ENCODE assay signal across 17 cellular contexts in the genomic region with DNA sequence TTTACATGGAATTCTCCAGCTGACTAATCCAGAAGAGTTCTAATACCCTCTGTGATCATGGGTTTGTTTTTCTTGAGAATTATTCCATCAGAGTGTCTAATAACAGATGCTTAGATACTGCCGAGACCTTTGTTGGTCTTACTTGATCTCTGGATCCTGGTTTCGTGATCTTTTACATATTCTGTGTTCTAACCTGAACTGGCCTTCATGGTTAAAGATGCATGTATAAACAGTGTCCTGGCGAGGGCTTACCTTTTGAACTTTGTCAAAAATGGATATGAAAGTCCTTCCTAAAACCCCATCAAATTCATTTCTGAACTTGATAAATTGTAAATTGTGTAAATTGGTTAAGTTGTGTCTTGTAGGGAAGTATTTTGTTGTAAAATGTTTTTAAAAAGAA. TPM values are rescaled to one million over a fixed set of nuclear protein-coding genes. Genes with fewer than 3 reads are reported as not detected.
A peak's percentile ranks its signal among the peaks of the same experiment; 100 is the strongest.
DNase-seq lines count a peak whose midpoint lies in the region; ATAC-seq and TF ChIP-seq lines count a peak whose summit lies in the region.
"Had no signal": no experiment of that assay in that cellular context is flagged by ENCODE, and none has a peak within 500 bp of the region (broad histone marks: within the 10 kb centered on the region; RNA-seq: fewer than 3 reads in every experiment).

No MANE protein-coding gene starts in this region.

- peak overlapping the region; percentile 36; the same call in 2 of the 3 replicates for H3K4me3 Mint-ChIP-seq in GM23338
- H3K4me3 Mint-ChIP-seq: CD4-positive, CD25-positive, alpha-beta regulatory T cell; T-helper 1 cell treated with Interleukin-12 subunit alpha and Interleukin-12 subunit beta and Interleukin-4 antibody, amounts not matched to agents 30 μg/mL and 1 μg/mL, for 36 hours had no signal

- no peaks in the 10 kb centered on the region for H3K9me3 ChIP-seq in OCI-LY3 (ENCODE audit: insufficient read depth, low read length)
- no peaks in the 10 kb centered on the region for H3K9me3 ChIP-seq in iPS-20b (ENCODE audit: insufficient read depth, low read depth, low read length)
- no peaks in the 10 kb centered on the region for H3K9me3 ChIP-seq in MM.1S (replicated peaks; ENCODE audit: insufficient read depth, low read length)
- H3K9me3 ChIP-seq in MG63: no peaks in the 10 kb centered on the region

- peaks cover 39% of the 10 kb centered on the region for H3K36me3 Mint-ChIP-seq in GM23338 (ENCODE audit: low read depth)

- 0 out of 2 replicates have a peak, but pooled peaks cover 3% of the 10 kb centered on the region for H3F3A ChIP-seq in GM23338 (replicated peaks; ENCODE audit: low read depth)
- H3F3A ChIP-seq in MM.1S (ENCODE audit: insufficient read depth, low read length): no peaks in the 10 kb centered on the region

- H3K27me3 ChIP-seq in GM23338 (ENCODE audit: insufficient read depth) (no peaks in the 10 kb centered on the region), OCI-LY3 (ENCODE audit: low read depth, low read length) (no peaks in the 10 kb centered on the region), iPS-20b (ENCODE audit: insufficient read depth, low read length) (no peaks in the 10 kb centered on the region), MM.1S (replicated peaks; ENCODE audit: insufficient read depth, low read length) (no peaks in the 10 kb centered on the region), MG63 (no peaks in the 10 kb centered on the region)

- peak overlapping the region; percentile 2; the same call in 1 of the 2 replicates for H3K4me3 ChIP-seq in GM23338
- peak overlapping the region; percentile 53 for H3K4me3 ChIP-seq in OCI-LY3 (ENCODE audit: low read length)
- H3K4me3 ChIP-seq in iPS-20b (ENCODE audit: low read length): peak overlapping the region; percentile 10; the same call in 1 of the 2 replicates
- H3K4me3 ChIP-seq in MM.1S (ENCODE audit: low read length): no peak overlapping the region
- H3K4me3 ChIP-seq in MG63: no peak overlapping the region

- no peak for DNase-seq in GM23338 (ENCODE audit: low spot score)
- no peak for DNase-seq in MM.1S
- no peak for DNase-seq in stimulated activated naive CD4-positive, alpha-beta T cell treated with Interleukin-2 at 50 U/mL for 16 hours (lab: John Stamatoyannopoulos, UW)
- DNase-seq in MG63: no peak
- DNase-seq: CD4-positive, CD25-positive, alpha-beta regulatory T cell; NCI-H1105 treated with DMSO at 0.1 percent for 48 hours; NCI-H2029 treated with DMSO at 0.1 percent for 48 hours; NCI-H2171; NCI-H345; NCI-H524; NCI-H774 had no signal

- H3K9ac ChIP-seq in OCI-LY3 (ENCODE audit: low read length) (peak overlapping the region; percentile 12; the same call in 1 of the 2 replicates), iPS-20b (ENCODE audit: low read depth, low read length) (peak overlapping the region; percentile 3; the same call in 1 of the 2 replicates), MM.1S (ENCODE audit: low read length) (no peak overlapping the region)

- H3K27ac Mint-ChIP-seq in GM23338: peak overlapping the region; percentile 75
- H3K27ac Mint-ChIP-seq: T-helper 1 cell treated with Interleukin-12 subunit alpha and Interleukin-12 subunit beta and Interleukin-4 antibody, amounts not matched to agents 30 μg/mL and 1 μg/mL, for 36 hours had no signal

- H3K36me3 ChIP-seq in GM23338 (ENCODE audit: insufficient read depth) (no peaks in the 10 kb centered on the region; the same call in 1 of the 2 replicates), OCI-LY3 (replicated peaks; ENCODE audit: low read depth, low read length) (peaks cover 13% of the 10 kb centered on the region), iPS-20b (ENCODE audit: insufficient read depth, low read depth, low read length) (peaks cover 27% of the 10 kb centered on the region), MM.1S (replicated peaks; ENCODE audit: insufficient read depth, low read length) (no peaks in the 10 kb centered on the region), MG63 (peaks cover 10% of the 10 kb centered on the region)

- H3K27ac ChIP-seq in GM23338 (ENCODE audit: low read depth) (no peak overlapping the region; the same call in 1 of the 2 replicates), OCI-LY3 (ENCODE audit: low read length) (peak overlapping the region; percentile 48), iPS-20b (ENCODE audit: low read length) (peak overlapping the region; percentile 28), MM.1S (ENCODE audit: low read length) (no peak overlapping the region)

- ATAC-seq in GM23338 (no peak), HG03135 (IDR thresholded peaks at IDR 0.05; ENCODE audit: unreplicated experiment) (no peak)
- ATAC-seq: HepG2, Right ventricle myocardium inferior had no signal

- peaks cover 2% of the 10 kb centered on the region for H3K27me3 Mint-ChIP-seq in GM23338 (ENCODE audit: insufficient read depth, low read depth, poor library complexity)
- H3K27me3 Mint-ChIP-seq: CD4-positive, CD25-positive, alpha-beta regulatory T cell had no signal

- H3K4me1 ChIP-seq in GM23338 (ENCODE audit: insufficient read depth) (peaks cover 63% of the 10 kb centered on the region), OCI-LY3 (ENCODE audit: low read length) (peaks cover 35% of the 10 kb centered on the region), iPS-20b (ENCODE audit: insufficient read depth, low read length) (peaks cover 45% of the 10 kb centered on the region), MM.1S (ENCODE audit: low read length) (no peaks in the 10 kb centered on the region)

- H3K9me2 ChIP-seq in GM23338 (ENCODE audit: insufficient read depth) (no peaks in the 10 kb centered on the region), MM.1S (replicated peaks; ENCODE audit: insufficient read depth, low read length) (no peaks in the 10 kb centered on the region)

- H2AFZ ChIP-seq in GM23338: no peak overlapping the region
- H2AFZ ChIP-seq in OCI-LY3 (ENCODE audit: low read depth, low read length): no peak overlapping the region
- no peak overlapping the region for H2AFZ ChIP-seq in MM.1S (ENCODE audit: low read length)

- H3K4me2 ChIP-seq in GM23338 (peak overlapping the region; percentile 33), OCI-LY3 (ENCODE audit: low read length) (peak overlapping the region; percentile 71), MM.1S (ENCODE audit: low read depth, low read length) (no peak overlapping the region)

- peaks cover 67% of the 10 kb centered on the region for H3K4me1 Mint-ChIP-seq in GM23338

- H4K20me1 ChIP-seq in GM23338 (replicated peaks; ENCODE audit: insufficient read depth) (no peaks in the 10 kb centered on the region), OCI-LY3 (ENCODE audit: insufficient read depth, low read length) (peaks cover 25% of the 10 kb centered on the region), MM.1S (ENCODE audit: insufficient read depth, low read length) (no peaks in the 10 kb centered on the region)

- no peaks in the 10 kb centered on the region for H3K9me3 Mint-ChIP-seq in GM23338
- H3K9me3 Mint-ChIP-seq: T-helper 1 cell treated with Interleukin-12 subunit alpha and Interleukin-12 subunit beta and Interleukin-4 antibody, amounts not matched to agents 30 μg/mL and 1 μg/mL, for 36 hours had no signal

- TF ChIP-seq CTCF in GM23338 (conservative IDR thresholded peaks at IDR 0.05; ENCODE audit: low read depth in 2 of 2): no peak
- no peak for TF ChIP-seq CTCF in OCI-LY3 (IDR thresholded peaks at IDR 0.05; ENCODE audit: low read depth, low read length)
- no peak for TF ChIP-seq CTCF in MM.1S (IDR thresholded peaks at IDR 0.05; ENCODE audit: low read length)

- H3K79me2 ChIP-seq in GM23338 (replicated peaks; ENCODE audit: insufficient read depth) (peaks cover 61% of the 10 kb centered on the region), OCI-LY3 (ENCODE audit: low read length) (peaks cover 16% of the 10 kb centered on the region), MM.1S (ENCODE audit: low read length) (no peaks in the 10 kb centered on the region)

TF ChIP-seq in GM23338, 12 proteins besides CTCF, POLR2A, EP300 and RAD21 (continues in another document):
- TF ChIP-seq, protein P1, sequence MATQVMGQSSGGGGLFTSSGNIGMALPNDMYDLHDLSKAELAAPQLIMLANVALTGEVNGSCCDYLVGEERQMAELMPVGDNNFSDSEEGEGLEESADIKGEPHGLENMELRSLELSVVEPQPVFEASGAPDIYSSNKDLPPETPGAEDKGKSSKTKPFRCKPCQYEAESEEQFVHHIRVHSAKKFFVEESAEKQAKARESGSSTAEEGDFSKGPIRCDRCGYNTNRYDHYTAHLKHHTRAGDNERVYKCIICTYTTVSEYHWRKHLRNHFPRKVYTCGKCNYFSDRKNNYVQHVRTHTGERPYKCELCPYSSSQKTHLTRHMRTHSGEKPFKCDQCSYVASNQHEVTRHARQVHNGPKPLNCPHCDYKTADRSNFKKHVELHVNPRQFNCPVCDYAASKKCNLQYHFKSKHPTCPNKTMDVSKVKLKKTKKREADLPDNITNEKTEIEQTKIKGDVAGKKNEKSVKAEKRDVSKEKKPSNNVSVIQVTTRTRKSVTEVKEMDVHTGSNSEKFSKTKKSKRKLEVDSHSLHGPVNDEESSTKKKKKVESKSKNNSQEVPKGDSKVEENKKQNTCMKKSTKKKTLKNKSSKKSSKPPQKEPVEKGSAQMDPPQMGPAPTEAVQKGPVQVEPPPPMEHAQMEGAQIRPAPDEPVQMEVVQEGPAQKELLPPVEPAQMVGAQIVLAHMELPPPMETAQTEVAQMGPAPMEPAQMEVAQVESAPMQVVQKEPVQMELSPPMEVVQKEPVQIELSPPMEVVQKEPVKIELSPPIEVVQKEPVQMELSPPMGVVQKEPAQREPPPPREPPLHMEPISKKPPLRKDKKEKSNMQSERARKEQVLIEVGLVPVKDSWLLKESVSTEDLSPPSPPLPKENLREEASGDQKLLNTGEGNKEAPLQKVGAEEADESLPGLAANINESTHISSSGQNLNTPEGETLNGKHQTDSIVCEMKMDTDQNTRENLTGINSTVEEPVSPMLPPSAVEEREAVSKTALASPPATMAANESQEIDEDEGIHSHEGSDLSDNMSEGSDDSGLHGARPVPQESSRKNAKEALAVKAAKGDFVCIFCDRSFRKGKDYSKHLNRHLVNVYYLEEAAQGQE (IDR thresholded peaks at IDR 0.05; ENCODE audit: unreplicated experiment): no peak
- TF ChIP-seq, protein P2, sequence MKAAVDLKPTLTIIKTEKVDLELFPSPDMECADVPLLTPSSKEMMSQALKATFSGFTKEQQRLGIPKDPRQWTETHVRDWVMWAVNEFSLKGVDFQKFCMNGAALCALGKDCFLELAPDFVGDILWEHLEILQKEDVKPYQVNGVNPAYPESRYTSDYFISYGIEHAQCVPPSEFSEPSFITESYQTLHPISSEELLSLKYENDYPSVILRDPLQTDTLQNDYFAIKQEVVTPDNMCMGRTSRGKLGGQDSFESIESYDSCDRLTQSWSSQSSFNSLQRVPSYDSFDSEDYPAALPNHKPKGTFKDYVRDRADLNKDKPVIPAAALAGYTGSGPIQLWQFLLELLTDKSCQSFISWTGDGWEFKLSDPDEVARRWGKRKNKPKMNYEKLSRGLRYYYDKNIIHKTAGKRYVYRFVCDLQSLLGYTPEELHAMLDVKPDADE (IDR thresholded peaks at IDR 0.05): no peak

RNA-seq across cellular contexts. Expression of gene UBE2Q2, which starts 24.8 kb away (rescaled TPM):
- 29.3 and 37.6 TPM in 2 replicates for total RNA-seq in GM23338 (2014; rRNA removed; shearing (Covaris generic))
- polyA plus RNA-seq in GM23338 (2016; fragmentation: Nextera tagmentation; extraction: Ambion mirVana): 14.9 and 23.7 TPM in 2 replicates
- 41.9 and 61.8 TPM in 2 replicates for total RNA-seq in MG63 (2014; rRNA removed; shearing (Covaris generic); ENCODE audit: low replicate concordance)

RNA-seq across cellular contexts. Expression of gene FBXO22, which starts 35.7 kb away (rescaled TPM):
- total RNA-seq in GM23338 (2014; rRNA removed; shearing (Covaris generic)): 79.8 and 89.8 TPM in 2 replicates
- polyA plus RNA-seq in GM23338 (2016; fragmentation: Nextera tagmentation; extraction: Ambion mirVana): 72.8 and 94.5 TPM in 2 replicates
- 51.6 and 74.1 TPM in 2 replicates for total RNA-seq in MG63 (2014; rRNA removed; shearing (Covaris generic); ENCODE audit: low replicate concordance)

Comparison
In these comparisons a context has a peak if more than half of its experiments do, and no peak if none do; other contexts are left out.
1. H3K27ac ChIP-seq: peak in OCI-LY3 (single experiment) and iPS-20b (single experiment); none in GM23338 (single experiment) and MM.1S (single experiment).
2. H3K4me3 ChIP-seq: peak in GM23338 (single experiment), OCI-LY3 (single experiment) and iPS-20b (single experiment); none in MM.1S (single experiment) and MG63 (single experiment).